In the genomic region with DNA sequence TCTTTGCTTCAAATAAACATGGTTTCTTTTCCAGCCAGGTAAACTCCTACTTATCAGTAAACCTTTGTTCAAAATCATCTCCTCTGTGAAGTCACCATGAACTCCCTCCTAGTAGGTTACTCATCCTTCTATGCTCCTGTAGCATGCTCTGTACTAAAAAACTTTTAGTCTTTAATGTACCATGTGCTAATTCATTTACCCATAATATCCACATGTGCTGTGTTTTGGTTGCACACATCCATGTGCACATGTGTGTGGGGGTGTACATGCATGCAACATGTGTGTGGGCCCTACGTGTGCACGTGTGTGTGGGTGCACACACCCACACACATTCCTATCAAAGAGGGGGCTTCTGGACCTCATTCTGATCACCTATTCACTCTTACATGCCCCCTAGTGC, we compare ENCODE assay signal across 17 cellular contexts.
A peak's percentile ranks its signal among the peaks of the same experiment; 100 is the strongest.
DNase-seq lines count a peak whose midpoint lies in the region; ATAC-seq, FAIRE-seq and TF ChIP-seq lines count a peak whose summit lies in the region.
"Had no signal": no experiment of that assay in that cellular context is flagged by ENCODE, and none has a peak within 500 bp of the region (broad histone marks: within the 10 kb centered on the region; RNA-seq: fewer than 3 reads in every experiment).

No MANE protein-coding gene starts in this region.

- H4K20me1 ChIP-seq in H9 (ENCODE audit: control insufficient read depth, insufficient read depth, insufficient read length): no peaks in the 10 kb centered on the region
- H4K20me1 ChIP-seq: BLaER1 treated with 17β-estradiol and CSF1 and Interleukin-3, amounts not matched to agents 10 nM and 100 nM had no signal

- H2BK20ac ChIP-seq in H9 (ENCODE audit: low read depth, low read length, poor library complexity, severe bottlenecking): no peak overlapping the region

- ATAC-seq in WTC11: no peak
- ATAC-seq in pancreas: no peak
- ATAC-seq: CD8-positive, alpha-beta T cell; GM12878; HCT116; K562 had no signal

- H3K27ac ChIP-seq in H9 (ENCODE audit: insufficient read length, low read depth, low read length) (no peak overlapping the region), iPS-18a (ENCODE audit: low read length) (peak overlapping the region; percentile 52), pancreas (no peak overlapping the region)
- H3K27ac ChIP-seq: BLaER1 treated with 17β-estradiol and CSF1 and Interleukin-3, amounts not matched to agents 10 nM and 100 nM had no signal

- H3K27ac Mint-ChIP-seq in H9: peak overlapping the region in 1 of 3 experiments; percentile 80; a peak in 3 of 7 replicates
- peak overlapping the region; percentile 43 for H3K27ac Mint-ChIP-seq in WTC11
- H3K27ac Mint-ChIP-seq in activated naive CD4-positive, alpha-beta T cell treated with anti-CD3 and anti-CD28 coated beads for 36 hours: no peak overlapping the region
- H3K27ac Mint-ChIP-seq: B cell; CD8-positive, alpha-beta T cell; HFFc6 had no signal

- no peaks in the 10 kb centered on the region for H3K9me3 ChIP-seq in H9 (ENCODE audit: control insufficient read depth, low read depth, low read length)
- no peaks in the 10 kb centered on the region for H3K9me3 ChIP-seq in iPS-18a (ENCODE audit: control insufficient read depth, low read depth, low read length)
- H3K9me3 ChIP-seq in pancreas: no peaks in the 10 kb centered on the region

- H3K4ac ChIP-seq in H9 (ENCODE audit: low read depth, low read length): no peak overlapping the region

- H3K18ac ChIP-seq in H9 (ENCODE audit: insufficient read length, low read depth, low read length): peak overlapping the region; percentile 18

- H3K4me1 Mint-ChIP-seq in H9: peaks cover 52 to 54% of the 10 kb centered on the region in 2 experiments
- H3K4me1 Mint-ChIP-seq in WTC11: peaks cover 58% of the 10 kb centered on the region
- H3K4me1 Mint-ChIP-seq in activated naive CD4-positive, alpha-beta T cell treated with anti-CD3 and anti-CD28 coated beads for 36 hours (ENCODE audit: low read depth): peaks cover 5% of the 10 kb centered on the region

- H2BK15ac ChIP-seq in H9 (ENCODE audit: low read depth, low read length): no peak overlapping the region

- H2AFZ ChIP-seq in H9 (ENCODE audit: low read length): no peak overlapping the region

- H3K27me3 Mint-ChIP-seq in H9 (ENCODE audit: low read depth) (peaks cover 22% of the 10 kb centered on the region), WTC11 (ENCODE audit: low read depth) (peaks cover 17% of the 10 kb centered on the region)
- H3K27me3 Mint-ChIP-seq in activated naive CD4-positive, alpha-beta T cell treated with anti-CD3 and anti-CD28 coated beads for 36 hours (ENCODE audit: low read depth): peaks cover 30% of the 10 kb centered on the region

- no peak for FAIRE-seq in pancreas (lab: Jason Lieb, UNC)
- FAIRE-seq: GM12878, H54, K562 had no signal

- H3K27me3 ChIP-seq in H9 (ENCODE audit: insufficient read depth, low read length): 0 out of 2 replicates have a peak, but pooled peaks cover 3% of the 10 kb centered on the region
- peaks cover 21% of the 10 kb centered on the region for H3K27me3 ChIP-seq in iPS-18a (ENCODE audit: control insufficient read depth, insufficient read depth, low read length)
- peaks cover 0 to 3% (median 0%) of the 10 kb centered on the region in 4 donors for H3K27me3 ChIP-seq in pancreas
- H3K27me3 ChIP-seq: BLaER1 treated with 17β-estradiol and CSF1 and Interleukin-3, amounts not matched to agents 10 nM and 100 nM had no signal

- H3K4me3 Mint-ChIP-seq in H9 (no peak overlapping the region), WTC11 (no peak overlapping the region)
- no peak overlapping the region for H3K4me3 Mint-ChIP-seq in activated naive CD4-positive, alpha-beta T cell treated with anti-CD3 and anti-CD28 coated beads for 36 hours
- H3K4me3 Mint-ChIP-seq: B cell; CD8-positive, alpha-beta T cell; HFFc6 had no signal

- intact Hi-C loops in pancreas (cut with DNase I): no loop called here
- intact Hi-C loops in activated naive CD4-positive, alpha-beta T cell treated with anti-CD3 and anti-CD28 coated beads for 36 hours (cut with micrococcal nuclease): no loop called here

- no peak overlapping the region for H3T11ph ChIP-seq in H9 (ENCODE audit: low read length)

- H4K5ac ChIP-seq in H9 (ENCODE audit: insufficient read length, low read depth, low read length): no peak overlapping the region

- POLR2A ChIA-PET in WTC11 (lab: Charles Lee): no interaction called here

- H3K79me2 ChIP-seq in H9 (ENCODE audit: insufficient read depth, low read length): no peaks in the 10 kb centered on the region

- peak overlapping the region; percentile 61; the same call in 1 of the 2 replicates for H3K14ac ChIP-seq in H9 (ENCODE audit: insufficient read depth, low read length)

- peaks cover 10% of the 10 kb centered on the region for H3K23me2 ChIP-seq in H9 (ENCODE audit: insufficient read length, low read depth, low read length, poor library complexity, severe bottlenecking)

- H4K8ac ChIP-seq in H9 (replicated peaks; ENCODE audit: insufficient read length, low read depth, low read length): no peak overlapping the region

- H3K56ac ChIP-seq in H9 (ENCODE audit: insufficient read length, low read depth, low read length): no peak overlapping the region

- TF ChIP-seq CTCF in H9 (conservative IDR thresholded peaks at IDR 0.05): peak; percentile 22; the same call in 1 of the 3 replicates
- TF ChIP-seq CTCF in WTC11 (IDR thresholded peaks at IDR 0.05): no peak
- TF ChIP-seq CTCF in pancreas (IDR thresholded peaks at IDR 0.05): no peak

- H3K4me2 ChIP-seq in H9 (ENCODE audit: insufficient read depth, insufficient read length, low read length): no peak overlapping the region
- H3K4me2 ChIP-seq: BLaER1 treated with 17β-estradiol and CSF1 and Interleukin-3, amounts not matched to agents 10 nM and 100 nM had no signal

- H2AK5ac ChIP-seq in H9 (ENCODE audit: insufficient read length, low read length): no peak overlapping the region

- CTCF ChIA-PET in WTC11 (lab: Charles Lee): no interaction called here
- CTCF ChIA-PET in activated naive CD4-positive, alpha-beta T cell treated with anti-CD3 and anti-CD28 coated beads for 36 hours (lab: Charles Lee): no interaction called here

- peaks cover 4% of the 10 kb centered on the region; the same call in 1 of the 2 replicates for H3K4me1 ChIP-seq in H9 (ENCODE audit: insufficient read depth, low read length)
- peaks cover 48% of the 10 kb centered on the region for H3K4me1 ChIP-seq in iPS-18a (ENCODE audit: control insufficient read depth, low read depth, low read length)
- H3K4me1 ChIP-seq in pancreas: no peaks in the 10 kb centered on the region
- H3K4me1 ChIP-seq: BLaER1 treated with 17β-estradiol and CSF1 and Interleukin-3, amounts not matched to agents 10 nM and 100 nM had no signal

- DNase-seq in H9 (no peak), WTC11 (ENCODE audit: low spot score) (no peak), pancreas (no peak), EL (no peak)
- DNase-seq in activated naive CD4-positive, alpha-beta T cell treated with anti-CD3 and anti-CD28 coated beads for 36 hours: no peak
- DNase-seq: Calu3; CD8-positive, alpha-beta T cell; DMS79 treated with DMSO at 0.1 percent for 48 hours; HFFc6; IMR-90 had no signal

- no peaks in the 10 kb centered on the region for H3K79me1 ChIP-seq in H9 (ENCODE audit: insufficient read depth, low read depth, low read length, poor library complexity, severe bottlenecking)

- H3K9me3 Mint-ChIP-seq in H9 (peaks cover 0 to 10% of the 10 kb centered on the region in 2 experiments; a peak in 4 of 5 replicates), WTC11 (peaks cover 14% of the 10 kb centered on the region)
- H3K9me3 Mint-ChIP-seq in activated naive CD4-positive, alpha-beta T cell treated with anti-CD3 and anti-CD28 coated beads for 36 hours: no peaks in the 10 kb centered on the region
- H3K9me3 Mint-ChIP-seq: CD8-positive, alpha-beta T cell had no signal

- peaks cover 5 to 13% (median 8%) of the 10 kb centered on the region in 3 experiments for H3K36me3 Mint-ChIP-seq in H9 (ENCODE audit: insufficient read depth in 1 of 3, low read depth in 3 of 3)
- H3K36me3 Mint-ChIP-seq in WTC11: peaks cover 12% of the 10 kb centered on the region
- no peaks in the 10 kb centered on the region for H3K36me3 Mint-ChIP-seq in activated naive CD4-positive, alpha-beta T cell treated with anti-CD3 and anti-CD28 coated beads for 36 hours (ENCODE audit: low read depth)
- H3K36me3 Mint-ChIP-seq: CD8-positive, alpha-beta T cell had no signal

- H3K9ac ChIP-seq in H9 (ENCODE audit: extremely low read depth, insufficient read length, low read length) (no peak overlapping the region), iPS-18a (ENCODE audit: low read length) (peak overlapping the region; percentile 66)
- H3K9ac ChIP-seq: BLaER1 treated with 17β-estradiol and CSF1 and Interleukin-3, amounts not matched to agents 10 nM and 100 nM had no signal

- no peaks in the 10 kb centered on the region for H3K36me3 ChIP-seq in iPS-18a (ENCODE audit: control insufficient read depth, low read depth, low read length)
- H3K36me3 ChIP-seq in pancreas: no peaks in the 10 kb centered on the region
- H3K36me3 ChIP-seq: BLaER1 treated with 17β-estradiol and CSF1 and Interleukin-3, amounts not matched to agents 10 nM and 100 nM had no signal

- H4K91ac ChIP-seq in H9 (ENCODE audit: insufficient read length, low read depth, low read length): no peak overlapping the region

- H3K23ac ChIP-seq in H9 (ENCODE audit: insufficient read length, low read depth, low read length): no peak overlapping the region

- no peak overlapping the region for H2BK120ac ChIP-seq in H9 (ENCODE audit: low read depth, low read length, poor library complexity, severe bottlenecking)

- peak overlapping the region; percentile 70 for H3K4me3 ChIP-seq in iPS-18a (ENCODE audit: low read length)
- no peak overlapping the region for H3K4me3 ChIP-seq in pancreas
- H3K4me3 ChIP-seq: BLaER1 treated with 17β-estradiol and CSF1 and Interleukin-3, amounts not matched to agents 10 nM and 100 nM; GM12878; K562 had no signal

- H2BK12ac ChIP-seq in H9 (ENCODE audit: insufficient read length, low read depth, low read length): no peak overlapping the region

- no CpG with 5 or more reads among the region's 2 CpGs for WGBS in H9 (ENCODE audit: extremely low coverage, insufficient read length, low lambda C conversion rate)
- 75% methylated on average over 2 of the region's 2 CpGs for WGBS in pancreas, 2 donors

- H2BK5ac ChIP-seq in H9 (ENCODE audit: insufficient read length, low read length): no peak overlapping the region

TF ChIP-seq in WTC11, 78 proteins besides CTCF, POLR2A, EP300 and RAD21 (continues in another document):
- TF ChIP-seq FOXK1 (CRISPR knock-in tag; IDR thresholded peaks at IDR 0.05): no peak
- TF ChIP-seq, protein P1, sequence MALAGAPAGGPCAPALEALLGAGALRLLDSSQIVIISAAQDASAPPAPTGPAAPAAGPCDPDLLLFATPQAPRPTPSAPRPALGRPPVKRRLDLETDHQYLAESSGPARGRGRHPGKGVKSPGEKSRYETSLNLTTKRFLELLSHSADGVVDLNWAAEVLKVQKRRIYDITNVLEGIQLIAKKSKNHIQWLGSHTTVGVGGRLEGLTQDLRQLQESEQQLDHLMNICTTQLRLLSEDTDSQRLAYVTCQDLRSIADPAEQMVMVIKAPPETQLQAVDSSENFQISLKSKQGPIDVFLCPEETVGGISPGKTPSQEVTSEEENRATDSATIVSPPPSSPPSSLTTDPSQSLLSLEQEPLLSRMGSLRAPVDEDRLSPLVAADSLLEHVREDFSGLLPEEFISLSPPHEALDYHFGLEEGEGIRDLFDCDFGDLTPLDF (CRISPR knock-in tag; IDR thresholded peaks at IDR 0.05): no peak
- no peak for TF ChIP-seq ZNF263 (CRISPR knock-in tag; IDR thresholded peaks at IDR 0.05; ENCODE audit: low read depth)
